In genomic region chrX:121191779-121192178, GRCh38 we compare ENCODE assay signal across 20 cellular contexts.
DNase-seq lines count a peak whose midpoint lies in the region; ATAC-seq, FAIRE-seq and TF ChIP-seq lines count a peak whose summit lies in the region.
"Had no signal": no experiment of that assay in that cellular context is flagged by ENCODE, and none has a peak within 500 bp of the region (broad histone marks: within the 10 kb centered on the region; RNA-seq: fewer than 3 reads in every experiment).

No MANE protein-coding gene starts in this region.

- H3K9me1 ChIP-seq in K562 (ENCODE audit: control insufficient read depth, insufficient read depth, low read length) = no peaks in the 10 kb centered on the region

- H3K9ac ChIP-seq in K562 (ENCODE audit: insufficient read depth in 1 of 2, low read depth in 2 of 2, low read length in 2 of 2) = peak overlapping the region in 1 of 2 experiments; percentile 69; a peak in 2 of 4 replicates
- H3K9ac ChIP-seq: BLaER1 had no signal

- peak; percentile 67 for ATAC-seq in K562
- ATAC-seq: CD8-positive, alpha-beta T cell; GM23338; HCT116 had no signal

- H4K20me1 ChIP-seq in K562 (replicated peaks; ENCODE audit: control insufficient read depth, insufficient read depth, low read length) = no peaks in the 10 kb centered on the region
- H4K20me1 ChIP-seq: BLaER1 had no signal

- peak overlapping the region; percentile 74 for H3K27ac ChIP-seq in K562 (ENCODE audit: extremely low read depth, low read depth, low read length)
- H3K27ac ChIP-seq: 22Rv1, BLaER1, C4-2B had no signal

- peaks cover 0 to 7% of the 10 kb centered on the region in 2 experiments; a peak in 2 of 5 replicates for H3K4me1 ChIP-seq in K562 (replicated peaks in 1 of 2; ENCODE audit: control insufficient read depth in 2 of 2, insufficient read depth in 2 of 2, low read length in 2 of 2)
- H3K4me1 ChIP-seq: BLaER1, Caco-2 had no signal

- peak overlapping the region; percentile 70 for H3K4me2 ChIP-seq in K562 (ENCODE audit: insufficient read depth, low read length)
- H3K4me2 ChIP-seq: BLaER1, GM23338 had no signal

- DNase-seq in NCI-H2029 (lab: John Stamatoyannopoulos, UW) (peak; percentile 2), NCI-H2029 treated with DMSO at 0.1 percent for 48 hours (lab: John Stamatoyannopoulos, UW) (no peak), NCI-H1105 treated with DMSO at 0.1 percent for 48 hours (lab: John Stamatoyannopoulos, UW) (peak; percentile 62), K562 (ENCODE audit: extremely low read depth in 1 of 4, low spot score in 3 of 4) (peak in 2 of 4 experiments; percentile 10 to 84), activated gamma-delta T cell (lab: John Stamatoyannopoulos, UW) (no peak), DMS79 (lab: John Stamatoyannopoulos, UW) (no peak)
- DNase-seq: Caco-2; CD4-positive, CD25-positive, alpha-beta regulatory T cell; CD8-positive, alpha-beta T cell; DMS153; GF-D8; H9 had no signal

- H3K27me3 ChIP-seq in K562 (ENCODE audit: control insufficient read depth in 2 of 2, insufficient read depth in 2 of 2, low read length in 2 of 2) = no peaks in the 10 kb centered on the region
- H3K27me3 ChIP-seq: BLaER1 had no signal

- POLR2A ChIA-PET in K562 (lab: Yijun Ruan, JAX) = interaction anchor here (1.0 kb wide), 1 partner anchor 11 kb away, joined by 3 read pairs; no protein-coding TSS in a partner anchor

- peak; percentile 87 for FAIRE-seq in K562 (lab: Jason Lieb, UNC)
- FAIRE-seq: A204.1, GM12891, GM18507 had no signal

- no peak for TF ChIP-seq CTCF in K562 (IDR thresholded peaks at IDR 0.05 in 2 of 3, conservative IDR thresholded peaks at IDR 0.05 in 1 of 3; ENCODE audit: insufficient read depth in 2 of 3, low read depth in 1 of 3, low read length in 3 of 3)

- no peaks in the 10 kb centered on the region for H3K9me3 ChIP-seq in K562 (replicated peaks; ENCODE audit: control insufficient read depth, insufficient read depth, low read depth, low read length)
- H3K9me3 ChIP-seq: BLaER1, Caco-2 had no signal

- peak overlapping the region; percentile 44 for H3K4me3 ChIP-seq in K562
- H3K4me3 ChIP-seq: BLaER1, GM23338 had no signal

- peaks cover 44% of the 10 kb centered on the region for H3K79me2 ChIP-seq in K562 (ENCODE audit: control insufficient read depth, insufficient read depth, low read length)

- CTCF ChIA-PET in K562 (lab: Yijun Ruan, JAX; ENCODE audit: low intra/inter-chr PET ratio) = no interaction called here

- WGBS in K562 (ENCODE audit: insufficient coverage, low coverage, missing lambda C conversion rate) = 0% methylated on average over 9 of the region's 10 CpGs

- TF ChIP-seq EP300 in K562 (IDR thresholded peaks at IDR 0.05; ENCODE audit: low read length) = no peak

- TF ChIP-seq POLR2A in K562 (conservative IDR thresholded peaks at IDR 0.05) = peak; percentile 84

- in situ Hi-C loops in K562 (cut with MboI) = no loop called here

- intact Hi-C loops in K562 (cut with micrococcal nuclease) = loop anchor here (1.0 to 10.0 kb wide), 2 partner anchors 30 to 107 kb away; no protein-coding TSS in a partner anchor

- TF ChIP-seq RAD21 in K562 (CRISPR knock-in tag; conservative IDR thresholded peaks at IDR 0.05 in 1 of 2, IDR thresholded peaks at IDR 0.05 in 1 of 2) = no peak

- peak overlapping the region; percentile 71 for H2AFZ ChIP-seq in K562 (ENCODE audit: low read depth, low read length)
- H2AFZ ChIP-seq: GM23338 had no signal

- no peaks in the 10 kb centered on the region for H3K36me3 ChIP-seq in K562 (ENCODE audit: control insufficient read depth, insufficient read depth, low read length)
- H3K36me3 ChIP-seq: BLaER1 had no signal

- BruUV-seq in K562 (replicated peaks; lab: Mats Ljungman, UMichigan) = no TSS peak

TF ChIP-seq in K562, 482 proteins besides CTCF, POLR2A, EP300 and RAD21 (continues in another document):
- TF ChIP-seq POLR2AphosphoS5 (IDR thresholded peaks at IDR 0.05; ENCODE audit: control insufficient read depth, insufficient read depth, low read depth, low read length) (peak; percentile 81), ZNF707 (CRISPR knock-in tag; conservative IDR thresholded peaks at IDR 0.05) (no peak), SP1 (CRISPR knock-in tag; IDR thresholded peaks at IDR 0.05) (no peak), ZNF766 (CRISPR knock-in tag; conservative IDR thresholded peaks at IDR 0.05) (peak; percentile 75), ZC3H4 (CRISPR knock-in tag; IDR thresholded peaks at IDR 0.05; ENCODE audit: borderline replicate concordance) (no peak), POU5F1 (IDR thresholded peaks at IDR 0.05; ENCODE audit: borderline replicate concordance, low read depth, low read length, partially characterized antibody) (no peak), FOXP1 (CRISPR knock-in tag; IDR thresholded peaks at IDR 0.05) (no peak), ZNF395 (CRISPR knock-in tag; IDR thresholded peaks at IDR 0.05) (no peak), THRA (IDR thresholded peaks at IDR 0.05) (no peak), ZNF277 (CRISPR knock-in tag; IDR thresholded peaks at IDR 0.05; ENCODE audit: borderline replicate concordance) (no peak), ZNF121 (CRISPR knock-in tag; conservative IDR thresholded peaks at IDR 0.05) (no peak), ETS1 (conservative IDR thresholded peaks at IDR 0.05; ENCODE audit: control insufficient read depth, low read depth, low read length) (no peak), PKNOX1 (IDR thresholded peaks at IDR 0.05) (no peak), NCOA4 (IDR thresholded peaks at IDR 0.05; ENCODE audit: partially characterized antibody) (no peak), CBX5 (IDR thresholded peaks at IDR 0.05; ENCODE audit: borderline replicate concordance, low read depth) (no peak), ZNF408 (CRISPR knock-in tag; IDR thresholded peaks at IDR 0.05; ENCODE audit: low read depth) (no peak), SAFB2 (IDR thresholded peaks at IDR 0.05; ENCODE audit: borderline replicate concordance, low read depth, low read length, severe bottlenecking) (no peak), SOX6 (IDR thresholded peaks at IDR 0.05) (no peak), ATF4 (CRISPR knock-in tag; IDR thresholded peaks at IDR 0.05) (no peak), RBM25 (IDR thresholded peaks at IDR 0.05; ENCODE audit: low read depth, low read length, severe bottlenecking) (peak; percentile 40)

Comparison
In these comparisons a context has a peak if more than half of its experiments do, and no peak if none do; other contexts are left out.
1. DNase-seq: peak in NCI-H2029 (single experiment) and NCI-H1105 treated with DMSO at 0.1 percent for 48 hours (single experiment); none in NCI-H2029 treated with DMSO at 0.1 percent for 48 hours (single experiment), activated gamma-delta T cell (single experiment) and DMS79 (single experiment).